1 cellular context compared by ENCODE assay signal in the genomic region with DNA sequence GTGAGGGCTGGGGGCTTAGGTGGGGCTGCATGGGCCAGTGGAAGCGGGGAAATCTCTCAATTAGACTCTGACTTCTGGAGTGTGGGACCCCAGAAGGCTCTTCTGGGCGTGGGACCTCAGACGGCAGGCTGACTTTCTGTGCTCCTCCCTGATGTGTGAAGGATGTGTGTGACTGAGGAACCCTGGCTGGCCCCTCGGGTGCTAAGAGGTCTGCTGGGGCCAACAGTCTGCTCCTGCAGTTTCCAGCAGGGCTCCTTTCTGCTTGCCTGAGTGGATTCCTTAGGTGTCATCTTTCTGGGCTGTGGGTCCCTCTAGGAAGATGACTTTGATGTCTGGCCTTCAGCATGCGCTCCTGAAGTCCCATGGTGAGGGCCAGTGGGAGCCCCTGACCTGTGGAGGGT.
TF ChIP-seq lines count a peak whose summit lies in the region.

No MANE protein-coding gene starts in this region.

TF ChIP-seq in SK-N-SH treated with all-trans-retinoic acid at 6 μM for 48 hours, 23 proteins besides CTCF, POLR2A, EP300 and RAD21:
- TF ChIP-seq TCF4 (CRISPR knock-in tag; IDR thresholded peaks at IDR 0.05; ENCODE audit: borderline replicate concordance): no peak
- no peak for TF ChIP-seq CSDC2 (CRISPR knock-in tag; IDR thresholded peaks at IDR 0.05)
- no peak for TF ChIP-seq TOX (CRISPR knock-in tag; IDR thresholded peaks at IDR 0.05; ENCODE audit: borderline replicate concordance)
- no peak for TF ChIP-seq ARNTL (CRISPR knock-in tag; IDR thresholded peaks at IDR 0.05; ENCODE audit: borderline replicate concordance, low read depth)
- TF ChIP-seq PPARA (CRISPR knock-in tag; IDR thresholded peaks at IDR 0.05; ENCODE audit: borderline replicate concordance): no peak
- TF ChIP-seq, protein P1, sequence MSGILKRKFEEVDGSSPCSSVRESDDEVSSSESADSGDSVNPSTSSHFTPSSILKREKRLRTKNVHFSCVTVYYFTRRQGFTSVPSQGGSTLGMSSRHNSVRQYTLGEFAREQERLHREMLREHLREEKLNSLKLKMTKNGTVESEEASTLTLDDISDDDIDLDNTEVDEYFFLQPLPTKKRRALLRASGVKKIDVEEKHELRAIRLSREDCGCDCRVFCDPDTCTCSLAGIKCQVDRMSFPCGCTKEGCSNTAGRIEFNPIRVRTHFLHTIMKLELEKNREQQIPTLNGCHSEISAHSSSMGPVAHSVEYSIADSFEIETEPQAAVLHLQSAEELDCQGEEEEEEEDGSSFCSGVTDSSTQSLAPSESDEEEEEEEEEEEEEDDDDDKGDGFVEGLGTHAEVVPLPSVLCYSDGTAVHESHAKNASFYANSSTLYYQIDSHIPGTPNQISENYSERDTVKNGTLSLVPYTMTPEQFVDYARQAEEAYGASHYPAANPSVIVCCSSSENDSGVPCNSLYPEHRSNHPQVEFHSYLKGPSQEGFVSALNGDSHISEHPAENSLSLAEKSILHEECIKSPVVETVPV (CRISPR knock-in tag; IDR thresholded peaks at IDR 0.05): no peak
- TF ChIP-seq, protein P2, sequence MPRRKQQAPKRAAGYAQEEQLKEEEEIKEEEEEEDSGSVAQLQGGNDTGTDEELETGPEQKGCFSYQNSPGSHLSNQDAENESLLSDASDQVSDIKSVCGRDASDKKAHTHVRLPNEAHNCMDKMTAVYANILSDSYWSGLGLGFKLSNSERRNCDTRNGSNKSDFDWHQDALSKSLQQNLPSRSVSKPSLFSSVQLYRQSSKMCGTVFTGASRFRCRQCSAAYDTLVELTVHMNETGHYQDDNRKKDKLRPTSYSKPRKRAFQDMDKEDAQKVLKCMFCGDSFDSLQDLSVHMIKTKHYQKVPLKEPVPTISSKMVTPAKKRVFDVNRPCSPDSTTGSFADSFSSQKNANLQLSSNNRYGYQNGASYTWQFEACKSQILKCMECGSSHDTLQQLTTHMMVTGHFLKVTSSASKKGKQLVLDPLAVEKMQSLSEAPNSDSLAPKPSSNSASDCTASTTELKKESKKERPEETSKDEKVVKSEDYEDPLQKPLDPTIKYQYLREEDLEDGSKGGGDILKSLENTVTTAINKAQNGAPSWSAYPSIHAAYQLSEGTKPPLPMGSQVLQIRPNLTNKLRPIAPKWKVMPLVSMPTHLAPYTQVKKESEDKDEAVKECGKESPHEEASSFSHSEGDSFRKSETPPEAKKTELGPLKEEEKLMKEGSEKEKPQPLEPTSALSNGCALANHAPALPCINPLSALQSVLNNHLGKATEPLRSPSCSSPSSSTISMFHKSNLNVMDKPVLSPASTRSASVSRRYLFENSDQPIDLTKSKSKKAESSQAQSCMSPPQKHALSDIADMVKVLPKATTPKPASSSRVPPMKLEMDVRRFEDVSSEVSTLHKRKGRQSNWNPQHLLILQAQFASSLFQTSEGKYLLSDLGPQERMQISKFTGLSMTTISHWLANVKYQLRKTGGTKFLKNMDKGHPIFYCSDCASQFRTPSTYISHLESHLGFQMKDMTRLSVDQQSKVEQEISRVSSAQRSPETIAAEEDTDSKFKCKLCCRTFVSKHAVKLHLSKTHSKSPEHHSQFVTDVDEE (CRISPR knock-in tag; IDR thresholded peaks at IDR 0.05): no peak
- no peak for TF ChIP-seq ESRRG (CRISPR knock-in tag; IDR thresholded peaks at IDR 0.05)
- TF ChIP-seq SNAI2 (CRISPR knock-in tag; IDR thresholded peaks at IDR 0.05): no peak
- no peak for TF ChIP-seq ZNF70 (CRISPR knock-in tag; IDR thresholded peaks at IDR 0.05)
- no peak for TF ChIP-seq ZFP30 (CRISPR knock-in tag; IDR thresholded peaks at IDR 0.05)
- no peak for TF ChIP-seq RARB (CRISPR knock-in tag; IDR thresholded peaks at IDR 0.05)
- TF ChIP-seq ISL1 (CRISPR knock-in tag; IDR thresholded peaks at IDR 0.05): no peak
